ENCODE assay signal across 17 cellular contexts in genomic region chr19:2145831-2146241, GRCh38. TPM values are rescaled to one million over a fixed set of nuclear protein-coding genes. Genes with fewer than 3 reads are reported as not detected.
DNase-seq lines count a peak whose midpoint lies in the region; ATAC-seq, FAIRE-seq and TF ChIP-seq lines count a peak whose summit lies in the region.
"Had no signal": no experiment of that assay in that cellular context is flagged by ENCODE, and none has a peak within 500 bp of the region (broad histone marks: within the 10 kb centered on the region; RNA-seq: fewer than 3 reads in every experiment).

No MANE protein-coding gene starts in this region.

- H3K9me3 ChIP-seq in Loucy (ENCODE audit: insufficient read depth, low read depth, low read length) = no peaks in the 10 kb centered on the region
- H3K9me3 ChIP-seq: thoracic aorta had no signal

- TF ChIP-seq CTCF in Loucy (conservative IDR thresholded peaks at IDR 0.05; ENCODE audit: low read length) (no peak), progenitor cell of endocrine pancreas (IDR thresholded peaks at IDR 0.05; ENCODE audit: unreplicated experiment) (no peak), D721Med (IDR thresholded peaks at IDR 0.05; ENCODE audit: insufficient read depth, missing control alignments) (no peak)

- FAIRE-seq in D721Med (lab: Jason Lieb, UNC) = no peak

- no peak overlapping the region for H2AFZ ChIP-seq in Loucy (ENCODE audit: low read length)

- peak; percentile 44 for DNase-seq in activated CD4-positive, alpha-beta T cell treated with anti-CD3 and anti-CD28 coated beads for 36 hours
- no peak for DNase-seq in activated CD4-positive, alpha-beta T cell treated with anti-CD3 and anti-CD28 coated beads for 4 hours
- DNase-seq in central memory CD8-positive, alpha-beta T cell (ENCODE audit: low spot score in 2 of 2) = no peak
- DNase-seq in progenitor cell of endocrine pancreas (ENCODE audit: low spot score, unreplicated experiment) (no peak), T-helper 1 cell (no peak), NCI-H2171 (lab: John Stamatoyannopoulos, UW) (no peak), D721Med (ENCODE audit: insufficient read length, low spot score) (no peak)
- DNase-seq: aorta; GDM1; hippocampal formation; NCI-H187; NCI-H524 treated with DMSO at 0.1 percent for 48 hours; stimulated activated CD4-positive, alpha-beta T cell treated with anti-CD3 and anti-CD28 coated beads, Interleukin-15, amount 100 ng/mL, for 24 hours had no signal

- intact Hi-C loops in activated CD4-positive, alpha-beta T cell treated with anti-CD3 and anti-CD28 coated beads for 36 hours (cut with DNase I, micrococcal nuclease) = loop anchor here in 1 of 2 experiments (5.0 kb wide), 1 partner anchor 129 kb away; the partner anchor contains the start of gene BTBD2

- H3F3A ChIP-seq in Loucy (ENCODE audit: low read depth) = no peaks in the 10 kb centered on the region

- no peak overlapping the region for H3K27ac Mint-ChIP-seq in activated CD4-positive, alpha-beta T cell treated with anti-CD3 and anti-CD28 coated beads for 36 hours
- H3K27ac Mint-ChIP-seq in central memory CD8-positive, alpha-beta T cell (ENCODE audit: low read depth) = peak overlapping the region; percentile 22
- peak overlapping the region; percentile 79 for H3K27ac Mint-ChIP-seq in progenitor cell of endocrine pancreas
- H3K27ac Mint-ChIP-seq: activated T-helper 2 cell treated with anti-CD3 and anti-CD28 coated beads, Interferon-gamma antibody, Interleukin-2, Interleukin-4, amounts not matched to agents 10 μg/mL and 5 μg/mL and 100 μg/mL, durations not matched to agents 14 hours and 24 hours and 36 hours; T-helper 1 cell treated with Interleukin-12 subunit alpha and Interleukin-12 subunit beta and Interleukin-4 antibody, amounts not matched to agents 30 μg/mL and 1 μg/mL, for 36 hours had no signal

- H3K36me3 ChIP-seq in Loucy (ENCODE audit: insufficient read depth, low read length) = no peaks in the 10 kb centered on the region
- H3K36me3 ChIP-seq: thoracic aorta had no signal

- H3K4me2 ChIP-seq in Loucy (ENCODE audit: low read depth, low read length, poor library complexity, severe bottlenecking) = peak overlapping the region; percentile 24

- H3K36me3 Mint-ChIP-seq in activated CD4-positive, alpha-beta T cell treated with anti-CD3 and anti-CD28 coated beads for 36 hours (ENCODE audit: low read depth) = peaks cover 17% of the 10 kb centered on the region
- H3K36me3 Mint-ChIP-seq in central memory CD8-positive, alpha-beta T cell (ENCODE audit: insufficient read depth) = peaks cover 8% of the 10 kb centered on the region
- H3K36me3 Mint-ChIP-seq in progenitor cell of endocrine pancreas (ENCODE audit: insufficient read depth) = peaks cover 2% of the 10 kb centered on the region

- no peak overlapping the region for H3K4me3 ChIP-seq in Loucy (ENCODE audit: low read length, poor library complexity, severe bottlenecking)
- H3K4me3 ChIP-seq: thoracic aorta had no signal

- H4K20me1 ChIP-seq in Loucy (ENCODE audit: insufficient read depth, low read length, poor library complexity, severe bottlenecking) = peaks cover 44% of the 10 kb centered on the region

- CTCF ChIA-PET in activated CD4-positive, alpha-beta T cell treated with anti-CD3 and anti-CD28 coated beads for 36 hours (lab: Charles Lee) = interaction anchor here (0.6 to 1.1 kb wide), 3 partner anchors 10 to 468 kb away, joined by 3 read pairs; no protein-coding TSS in a partner anchor

- H3K9ac ChIP-seq in Loucy (ENCODE audit: low read depth, low read length, poor library complexity, severe bottlenecking) = no peak overlapping the region

- no peaks in the 10 kb centered on the region for H3K9me3 Mint-ChIP-seq in activated CD4-positive, alpha-beta T cell treated with anti-CD3 and anti-CD28 coated beads for 36 hours (ENCODE audit: low read depth)
- no peaks in the 10 kb centered on the region for H3K9me3 Mint-ChIP-seq in central memory CD8-positive, alpha-beta T cell
- no peaks in the 10 kb centered on the region for H3K9me3 Mint-ChIP-seq in progenitor cell of endocrine pancreas (ENCODE audit: low read depth)
- H3K9me3 Mint-ChIP-seq: activated T-helper 2 cell treated with anti-CD3 and anti-CD28 coated beads, Interferon-gamma antibody, Interleukin-2, Interleukin-4, amounts not matched to agents 10 μg/mL and 5 μg/mL and 100 μg/mL, durations not matched to agents 14 hours and 24 hours and 36 hours; T-helper 1 cell treated with Interleukin-12 subunit alpha and Interleukin-12 subunit beta and Interleukin-4 antibody, amounts not matched to agents 30 μg/mL and 1 μg/mL, for 36 hours had no signal

- no peaks in the 10 kb centered on the region for H3K9me2 ChIP-seq in Loucy (replicated peaks; ENCODE audit: low read depth, low read length)

- H3K4me3 Mint-ChIP-seq in activated CD4-positive, alpha-beta T cell treated with anti-CD3 and anti-CD28 coated beads for 36 hours = no peak overlapping the region
- no peak overlapping the region for H3K4me3 Mint-ChIP-seq in central memory CD8-positive, alpha-beta T cell
- H3K4me3 Mint-ChIP-seq in progenitor cell of endocrine pancreas (ENCODE audit: low read depth) = no peak overlapping the region
- H3K4me3 Mint-ChIP-seq: T-helper 1 cell treated with Interleukin-12 subunit alpha and Interleukin-12 subunit beta and Interleukin-4 antibody, amounts not matched to agents 30 μg/mL and 1 μg/mL, for 36 hours had no signal

- peaks cover 97% of the 10 kb centered on the region for H3K79me2 ChIP-seq in Loucy (ENCODE audit: insufficient read depth, low read length)

- ATAC-seq in activated CD4-positive, alpha-beta T cell treated with anti-CD3 and anti-CD28 coated beads for 36 hours = no peak
- no peak for ATAC-seq in central memory CD8-positive, alpha-beta T cell (replicated peaks; ENCODE audit: extremely low read depth, poor library complexity, severe bottlenecking)

- no peaks in the 10 kb centered on the region for H3K27me3 Mint-ChIP-seq in activated CD4-positive, alpha-beta T cell treated with anti-CD3 and anti-CD28 coated beads for 36 hours
- H3K27me3 Mint-ChIP-seq in central memory CD8-positive, alpha-beta T cell = no peaks in the 10 kb centered on the region
- no peaks in the 10 kb centered on the region for H3K27me3 Mint-ChIP-seq in progenitor cell of endocrine pancreas

- no peaks in the 10 kb centered on the region for H3K27me3 ChIP-seq in Loucy (ENCODE audit: insufficient read depth, low read length, poor library complexity, severe bottlenecking)

- POLR2A ChIA-PET in activated CD4-positive, alpha-beta T cell treated with anti-CD3 and anti-CD28 coated beads for 36 hours (lab: Charles Lee) = no interaction called here

- peaks cover 46% of the 10 kb centered on the region for H3K4me1 Mint-ChIP-seq in activated CD4-positive, alpha-beta T cell treated with anti-CD3 and anti-CD28 coated beads for 36 hours
- H3K4me1 Mint-ChIP-seq in central memory CD8-positive, alpha-beta T cell = peaks cover 41% of the 10 kb centered on the region
- peaks cover 16% of the 10 kb centered on the region for H3K4me1 Mint-ChIP-seq in progenitor cell of endocrine pancreas (ENCODE audit: low read depth)

- peaks cover 33% of the 10 kb centered on the region for H3K4me1 ChIP-seq in Loucy (ENCODE audit: insufficient read depth, low read length, poor library complexity, severe bottlenecking)

RNA-seq across cellular contexts. Expression of gene AP3D1, which starts 5.5 kb away (rescaled TPM):
- 100 to 1,000 TPM in 1 of 2 experiments, 10 to 100 TPM in 1; 82.7 to 105 TPM for total RNA-seq in activated CD4-positive, alpha-beta T cell treated with anti-CD3 and anti-CD28 coated beads for 36 hours
- 123 and 131 TPM in 2 replicates for total RNA-seq in progenitor cell of endocrine pancreas

RNA-seq across cellular contexts. Expression of gene DOT1L, which starts 17.9 kb away (rescaled TPM):
- total RNA-seq in activated CD4-positive, alpha-beta T cell treated with anti-CD3 and anti-CD28 coated beads for 36 hours = 10 to 100 TPM; 62.5 to 73.8 TPM
- total RNA-seq in progenitor cell of endocrine pancreas = 102 and 106 TPM in 2 replicates

RNA-seq across cellular contexts. Expression of gene IZUMO4, which starts 49.1 kb away (rescaled TPM):
- 10 to 100 TPM; 15.2 to 16.6 TPM for total RNA-seq in activated CD4-positive, alpha-beta T cell treated with anti-CD3 and anti-CD28 coated beads for 36 hours
- 15.9 and 16.5 TPM in 2 replicates for total RNA-seq in progenitor cell of endocrine pancreas

RNA-seq across cellular contexts. Expression of gene MOB3A, which starts 49.7 kb away (rescaled TPM):
- 100 to 1,000 TPM; 148 to 156 TPM for total RNA-seq in activated CD4-positive, alpha-beta T cell treated with anti-CD3 and anti-CD28 coated beads for 36 hours
- 33.2 and 38.5 TPM in 2 replicates for total RNA-seq in progenitor cell of endocrine pancreas
